In the genomic region with DNA sequence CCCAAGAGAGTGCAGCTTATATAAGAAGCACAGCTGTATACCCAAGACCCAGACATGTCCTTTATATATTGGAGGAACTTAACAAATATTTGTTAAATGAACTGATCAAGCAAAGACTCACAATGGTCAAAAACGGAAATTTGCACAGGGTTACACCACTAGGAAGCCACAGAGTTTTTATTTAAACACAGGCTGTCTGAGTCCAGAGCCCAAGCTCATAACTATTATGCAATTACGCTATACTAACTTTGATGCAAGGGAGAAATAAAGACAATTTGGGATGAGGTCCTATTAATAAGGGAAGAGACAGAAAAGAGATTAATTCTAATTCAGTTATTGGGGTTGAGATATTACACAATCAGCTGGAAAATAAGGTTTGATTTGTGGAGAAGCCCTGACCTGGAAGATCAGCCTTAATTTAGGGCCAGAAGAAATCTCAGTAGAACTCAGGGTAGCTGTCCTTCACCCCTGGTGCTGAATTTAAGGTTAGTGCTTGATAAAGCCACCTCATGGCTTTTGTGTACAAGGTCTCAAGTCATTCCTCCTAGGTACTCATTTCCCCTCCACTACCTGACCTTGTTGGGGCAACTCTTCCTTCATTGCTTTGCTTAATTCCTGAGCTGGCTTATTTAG, we compare ENCODE assay signal across 1 cellular context.
TF ChIP-seq lines count a peak whose summit lies in the region.

No MANE protein-coding gene starts in this region.

TF ChIP-seq in GM12878, 131 proteins besides CTCF, POLR2A, EP300 and RAD21 (continued from another document):
- TF ChIP-seq, protein P1, sequence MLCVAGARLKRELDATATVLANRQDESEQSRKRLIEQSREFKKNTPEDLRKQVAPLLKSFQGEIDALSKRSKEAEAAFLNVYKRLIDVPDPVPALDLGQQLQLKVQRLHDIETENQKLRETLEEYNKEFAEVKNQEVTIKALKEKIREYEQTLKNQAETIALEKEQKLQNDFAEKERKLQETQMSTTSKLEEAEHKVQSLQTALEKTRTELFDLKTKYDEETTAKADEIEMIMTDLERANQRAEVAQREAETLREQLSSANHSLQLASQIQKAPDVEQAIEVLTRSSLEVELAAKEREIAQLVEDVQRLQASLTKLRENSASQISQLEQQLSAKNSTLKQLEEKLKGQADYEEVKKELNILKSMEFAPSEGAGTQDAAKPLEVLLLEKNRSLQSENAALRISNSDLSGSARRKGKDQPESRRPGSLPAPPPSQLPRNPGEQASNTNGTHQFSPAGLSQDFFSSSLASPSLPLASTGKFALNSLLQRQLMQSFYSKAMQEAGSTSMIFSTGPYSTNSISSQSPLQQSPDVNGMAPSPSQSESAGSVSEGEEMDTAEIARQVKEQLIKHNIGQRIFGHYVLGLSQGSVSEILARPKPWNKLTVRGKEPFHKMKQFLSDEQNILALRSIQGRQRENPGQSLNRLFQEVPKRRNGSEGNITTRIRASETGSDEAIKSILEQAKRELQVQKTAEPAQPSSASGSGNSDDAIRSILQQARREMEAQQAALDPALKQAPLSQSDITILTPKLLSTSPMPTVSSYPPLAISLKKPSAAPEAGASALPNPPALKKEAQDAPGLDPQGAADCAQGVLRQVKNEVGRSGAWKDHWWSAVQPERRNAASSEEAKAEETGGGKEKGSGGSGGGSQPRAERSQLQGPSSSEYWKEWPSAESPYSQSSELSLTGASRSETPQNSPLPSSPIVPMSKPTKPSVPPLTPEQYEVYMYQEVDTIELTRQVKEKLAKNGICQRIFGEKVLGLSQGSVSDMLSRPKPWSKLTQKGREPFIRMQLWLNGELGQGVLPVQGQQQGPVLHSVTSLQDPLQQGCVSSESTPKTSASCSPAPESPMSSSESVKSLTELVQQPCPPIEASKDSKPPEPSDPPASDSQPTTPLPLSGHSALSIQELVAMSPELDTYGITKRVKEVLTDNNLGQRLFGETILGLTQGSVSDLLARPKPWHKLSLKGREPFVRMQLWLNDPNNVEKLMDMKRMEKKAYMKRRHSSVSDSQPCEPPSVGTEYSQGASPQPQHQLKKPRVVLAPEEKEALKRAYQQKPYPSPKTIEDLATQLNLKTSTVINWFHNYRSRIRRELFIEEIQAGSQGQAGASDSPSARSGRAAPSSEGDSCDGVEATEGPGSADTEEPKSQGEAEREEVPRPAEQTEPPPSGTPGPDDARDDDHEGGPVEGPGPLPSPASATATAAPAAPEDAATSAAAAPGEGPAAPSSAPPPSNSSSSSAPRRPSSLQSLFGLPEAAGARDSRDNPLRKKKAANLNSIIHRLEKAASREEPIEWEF (IDR thresholded peaks at IDR 0.05; ENCODE audit: insufficient replicate concordance, low read depth, low read length) = no peak
TF ChIP-seq in GM12878: peak in this region for 1.
